In the genomic region with DNA sequence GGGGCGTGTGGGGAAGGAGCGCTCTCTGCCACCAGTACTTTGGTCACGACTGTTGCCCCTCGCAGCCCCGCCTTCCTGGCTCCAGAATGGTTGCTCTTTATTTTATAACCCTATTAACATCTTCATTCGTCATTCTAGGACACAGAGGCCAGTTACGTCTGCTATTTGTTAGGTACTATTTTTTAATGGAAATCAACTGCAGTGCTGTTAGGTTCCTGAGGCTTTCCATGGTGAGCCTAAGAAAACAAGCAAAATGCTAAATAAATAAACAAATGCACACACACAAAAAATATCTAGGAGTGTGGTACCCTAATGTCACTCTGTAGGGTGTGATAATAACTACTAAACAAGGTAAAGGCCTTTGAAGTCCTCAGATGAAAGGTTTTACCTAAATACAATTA, we compare ENCODE assay signal across 1 cellular context.
TF ChIP-seq lines count a peak whose summit lies in the region.

No MANE protein-coding gene starts in this region.

TF ChIP-seq in SK-N-SH, 30 proteins besides CTCF, POLR2A, EP300 and RAD21 (continued from another document):
- TF ChIP-seq, protein P1, sequence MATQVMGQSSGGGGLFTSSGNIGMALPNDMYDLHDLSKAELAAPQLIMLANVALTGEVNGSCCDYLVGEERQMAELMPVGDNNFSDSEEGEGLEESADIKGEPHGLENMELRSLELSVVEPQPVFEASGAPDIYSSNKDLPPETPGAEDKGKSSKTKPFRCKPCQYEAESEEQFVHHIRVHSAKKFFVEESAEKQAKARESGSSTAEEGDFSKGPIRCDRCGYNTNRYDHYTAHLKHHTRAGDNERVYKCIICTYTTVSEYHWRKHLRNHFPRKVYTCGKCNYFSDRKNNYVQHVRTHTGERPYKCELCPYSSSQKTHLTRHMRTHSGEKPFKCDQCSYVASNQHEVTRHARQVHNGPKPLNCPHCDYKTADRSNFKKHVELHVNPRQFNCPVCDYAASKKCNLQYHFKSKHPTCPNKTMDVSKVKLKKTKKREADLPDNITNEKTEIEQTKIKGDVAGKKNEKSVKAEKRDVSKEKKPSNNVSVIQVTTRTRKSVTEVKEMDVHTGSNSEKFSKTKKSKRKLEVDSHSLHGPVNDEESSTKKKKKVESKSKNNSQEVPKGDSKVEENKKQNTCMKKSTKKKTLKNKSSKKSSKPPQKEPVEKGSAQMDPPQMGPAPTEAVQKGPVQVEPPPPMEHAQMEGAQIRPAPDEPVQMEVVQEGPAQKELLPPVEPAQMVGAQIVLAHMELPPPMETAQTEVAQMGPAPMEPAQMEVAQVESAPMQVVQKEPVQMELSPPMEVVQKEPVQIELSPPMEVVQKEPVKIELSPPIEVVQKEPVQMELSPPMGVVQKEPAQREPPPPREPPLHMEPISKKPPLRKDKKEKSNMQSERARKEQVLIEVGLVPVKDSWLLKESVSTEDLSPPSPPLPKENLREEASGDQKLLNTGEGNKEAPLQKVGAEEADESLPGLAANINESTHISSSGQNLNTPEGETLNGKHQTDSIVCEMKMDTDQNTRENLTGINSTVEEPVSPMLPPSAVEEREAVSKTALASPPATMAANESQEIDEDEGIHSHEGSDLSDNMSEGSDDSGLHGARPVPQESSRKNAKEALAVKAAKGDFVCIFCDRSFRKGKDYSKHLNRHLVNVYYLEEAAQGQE (IDR thresholded peaks at IDR 0.05; ENCODE audit: low read depth, low read length): no peak
- TF ChIP-seq, protein P2, sequence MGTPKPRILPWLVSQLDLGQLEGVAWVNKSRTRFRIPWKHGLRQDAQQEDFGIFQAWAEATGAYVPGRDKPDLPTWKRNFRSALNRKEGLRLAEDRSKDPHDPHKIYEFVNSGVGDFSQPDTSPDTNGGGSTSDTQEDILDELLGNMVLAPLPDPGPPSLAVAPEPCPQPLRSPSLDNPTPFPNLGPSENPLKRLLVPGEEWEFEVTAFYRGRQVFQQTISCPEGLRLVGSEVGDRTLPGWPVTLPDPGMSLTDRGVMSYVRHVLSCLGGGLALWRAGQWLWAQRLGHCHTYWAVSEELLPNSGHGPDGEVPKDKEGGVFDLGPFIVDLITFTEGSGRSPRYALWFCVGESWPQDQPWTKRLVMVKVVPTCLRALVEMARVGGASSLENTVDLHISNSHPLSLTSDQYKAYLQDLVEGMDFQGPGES (IDR thresholded peaks at IDR 0.05; ENCODE audit: low read depth, low read length): no peak
